Comparison of ENCODE assay signal across 10 cellular contexts in genomic region chr1:155379180-155379876, GRCh38. TPM values are rescaled to one million over a fixed set of nuclear protein-coding genes. Genes with fewer than 3 reads are reported as not detected.
DNase-seq lines count a peak whose midpoint lies in the region; ATAC-seq, FAIRE-seq and TF ChIP-seq lines count a peak whose summit lies in the region.
"Had no signal": no experiment of that assay in that cellular context is flagged by ENCODE, and none has a peak within 500 bp of the region (broad histone marks: within the 10 kb centered on the region; RNA-seq: fewer than 3 reads in every experiment).

No MANE protein-coding gene starts in this region.

- CTCF ChIA-PET in BJ (lab: Yijun Ruan, JAX) = no interaction called here

- H3K27me3 ChIP-seq in BJ (ENCODE audit: control insufficient read depth, insufficient read depth, low read length) (no peaks in the 10 kb centered on the region), neural progenitor cell (no peaks in the 10 kb centered on the region)

- POLR2A ChIA-PET in BJ (lab: Charles Lee) = no interaction called here

- H3K9me3 Mint-ChIP-seq in neural progenitor cell = no peaks in the 10 kb centered on the region
- H3K9me3 Mint-ChIP-seq: activated T-helper 1 cell treated with anti-CD3 and anti-CD28 coated beads, Interleukin-12 subunit alpha, Interleukin-12 subunit beta, Interleukin-2, Interleukin-4 antibody, amounts not matched to agents 30 ng/mL and 10 ng/mL and 1 ng/mL, durations not matched to agents 14 hours and 24 hours and 36 hours had no signal

- no peaks in the 10 kb centered on the region for H3K4me1 Mint-ChIP-seq in neural progenitor cell

- no peak for ATAC-seq in HG03442 (IDR thresholded peaks at IDR 0.05; ENCODE audit: unreplicated experiment)
- no peak for ATAC-seq in HG03432 (IDR thresholded peaks at IDR 0.05; ENCODE audit: unreplicated experiment)
- no peak for ATAC-seq in GM21390 (IDR thresholded peaks at IDR 0.05; ENCODE audit: unreplicated experiment)
- ATAC-seq in HG02678 (IDR thresholded peaks at IDR 0.05; ENCODE audit: unreplicated experiment) = no peak

- H3K27me3 Mint-ChIP-seq in neural progenitor cell (ENCODE audit: insufficient read depth, low read depth) = peaks cover 2% of the 10 kb centered on the region

- H3K4me3 ChIP-seq in BJ (ENCODE audit: low read depth, low read length) (no peak overlapping the region), NB4 (ENCODE audit: low read depth, low read length) (no peak overlapping the region), neural progenitor cell (no peak overlapping the region)

- no peak overlapping the region for H3K9ac ChIP-seq in neural progenitor cell

- H3K27ac ChIP-seq in neural progenitor cell = peak overlapping the region; percentile 26

- H2AFZ ChIP-seq in neural progenitor cell (replicated peaks) = no peak overlapping the region

- H3K36me3 Mint-ChIP-seq in neural progenitor cell = peaks cover 23% of the 10 kb centered on the region

- H3K27ac Mint-ChIP-seq in neural progenitor cell = no peak overlapping the region
- H3K27ac Mint-ChIP-seq: activated T-helper 1 cell treated with anti-CD3 and anti-CD28 coated beads, Interleukin-12 subunit alpha, Interleukin-12 subunit beta, Interleukin-2, Interleukin-4 antibody, amounts not matched to agents 30 ng/mL and 10 ng/mL and 1 ng/mL, durations not matched to agents 14 hours and 24 hours and 36 hours had no signal

- TF ChIP-seq POLR2A in NB4 (IDR thresholded peaks at IDR 0.05; ENCODE audit: extremely low read depth, insufficient read length) = no peak

- no peaks in the 10 kb centered on the region for H4K20me1 ChIP-seq in neural progenitor cell (ENCODE audit: low read depth)

- H3K9me3 ChIP-seq in neural progenitor cell (ENCODE audit: low read depth) = no peaks in the 10 kb centered on the region

- H3K36me3 ChIP-seq in BJ (ENCODE audit: control insufficient read depth, insufficient read depth, low read length) (peaks cover 3% of the 10 kb centered on the region; the same call in 1 of the 2 replicates), neural progenitor cell (no peaks in the 10 kb centered on the region)

- no peak overlapping the region for H3K4me2 ChIP-seq in neural progenitor cell

- no peaks in the 10 kb centered on the region for H3F3A ChIP-seq in neural progenitor cell (ENCODE audit: low read depth)

- TF ChIP-seq CTCF in BJ (IDR thresholded peaks at IDR 0.05; ENCODE audit: insufficient read depth, low read depth, low read length) = no peak
- TF ChIP-seq CTCF in NB4 (IDR thresholded peaks at IDR 0.05; ENCODE audit: low read depth, low read length) = no peak
- TF ChIP-seq CTCF in neural progenitor cell (IDR thresholded peaks at IDR 0.05) = no peak

- H3K4me3 Mint-ChIP-seq in neural progenitor cell = no peak overlapping the region
- H3K4me3 Mint-ChIP-seq: activated T-helper 1 cell treated with anti-CD3 and anti-CD28 coated beads, Interleukin-12 subunit alpha, Interleukin-12 subunit beta, Interleukin-2, Interleukin-4 antibody, amounts not matched to agents 30 ng/mL and 10 ng/mL and 1 ng/mL, durations not matched to agents 14 hours and 24 hours and 36 hours had no signal

- no peaks in the 10 kb centered on the region for H3K79me2 ChIP-seq in neural progenitor cell (ENCODE audit: low read depth)

- peak; percentile 2 for DNase-seq in BJ (ENCODE audit: low read depth)
- DNase-seq in NB4 (ENCODE audit: low read depth) = peak; percentile 24
- DNase-seq in neural progenitor cell (ENCODE audit: low spot score) = no peak
- DNase-seq: stimulated activated CD8-positive, alpha-beta memory T cell treated with anti-CD3 and anti-CD28 coated beads, Interleukin-4, amount 100 ng/mL, for 48 hours had no signal

- FAIRE-seq in endometrium (lab: Jason Lieb, UNC) = peak; percentile 85

- H3K4me1 ChIP-seq in neural progenitor cell = no peaks in the 10 kb centered on the region

RNA-seq across cellular contexts. Expression of gene RUSC1, which starts 58.6 kb away (rescaled TPM):
- 23.2 and 34.1 TPM in 2 replicates for polyA plus RNA-seq in BJ (2011; rRNA removed)
- 13.4 and 17.1 TPM in 2 replicates for polyA minus RNA-seq in BJ (2011; rRNA and poly(A)+ RNA removed)
- total RNA-seq in neural progenitor cell (ENCODE audit: low replicate concordance) = 17.0 and 43.4 TPM in 2 replicates
